8 cellular contexts compared by ENCODE assay signal in the genomic region with DNA sequence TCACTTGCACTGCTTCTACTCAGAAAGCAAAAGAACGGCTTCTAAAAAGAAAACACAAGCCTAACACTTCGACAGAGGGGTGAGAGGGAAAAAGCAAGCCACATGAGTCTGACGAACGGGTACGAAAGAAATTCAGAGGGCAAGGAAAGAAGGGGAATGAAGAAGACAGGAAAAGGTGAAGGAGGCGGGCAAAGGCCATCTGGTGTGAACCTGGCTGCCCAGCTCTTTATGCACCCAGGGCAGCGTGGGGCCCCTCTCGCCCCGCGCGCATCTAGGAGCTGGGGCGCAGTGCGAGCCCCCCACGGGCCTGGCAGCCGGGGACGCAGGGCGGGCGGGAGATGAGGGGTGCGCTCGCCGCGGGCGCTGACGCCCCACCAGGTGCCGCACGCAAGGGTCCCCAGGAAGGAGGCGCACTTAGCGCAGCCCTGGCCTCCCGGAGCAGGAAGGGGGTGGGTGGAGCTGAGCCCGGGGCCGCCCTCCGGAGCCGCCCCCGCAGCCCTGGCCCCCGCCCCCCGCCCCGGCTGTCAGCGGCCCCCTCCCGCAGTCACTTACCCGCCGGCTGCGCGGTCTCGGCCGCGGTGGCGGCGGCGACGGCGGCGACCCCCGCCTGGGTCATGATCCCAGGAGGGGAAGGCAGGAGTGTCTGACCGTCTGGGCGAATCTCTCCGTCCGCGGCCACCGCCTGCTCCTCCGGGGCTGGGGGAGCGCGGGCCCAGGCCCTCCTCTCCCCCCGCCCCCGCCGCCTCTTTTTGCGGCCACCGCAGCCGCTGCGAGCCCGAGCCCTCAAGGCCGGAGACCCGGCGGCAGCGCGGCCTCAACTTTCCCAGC. TPM values are rescaled to one million over a fixed set of nuclear protein-coding genes. Genes with fewer than 3 reads are reported as not detected.
DNase-seq lines count a peak whose midpoint lies in the region; ATAC-seq and TF ChIP-seq lines count a peak whose summit lies in the region.

A gene with protein sequence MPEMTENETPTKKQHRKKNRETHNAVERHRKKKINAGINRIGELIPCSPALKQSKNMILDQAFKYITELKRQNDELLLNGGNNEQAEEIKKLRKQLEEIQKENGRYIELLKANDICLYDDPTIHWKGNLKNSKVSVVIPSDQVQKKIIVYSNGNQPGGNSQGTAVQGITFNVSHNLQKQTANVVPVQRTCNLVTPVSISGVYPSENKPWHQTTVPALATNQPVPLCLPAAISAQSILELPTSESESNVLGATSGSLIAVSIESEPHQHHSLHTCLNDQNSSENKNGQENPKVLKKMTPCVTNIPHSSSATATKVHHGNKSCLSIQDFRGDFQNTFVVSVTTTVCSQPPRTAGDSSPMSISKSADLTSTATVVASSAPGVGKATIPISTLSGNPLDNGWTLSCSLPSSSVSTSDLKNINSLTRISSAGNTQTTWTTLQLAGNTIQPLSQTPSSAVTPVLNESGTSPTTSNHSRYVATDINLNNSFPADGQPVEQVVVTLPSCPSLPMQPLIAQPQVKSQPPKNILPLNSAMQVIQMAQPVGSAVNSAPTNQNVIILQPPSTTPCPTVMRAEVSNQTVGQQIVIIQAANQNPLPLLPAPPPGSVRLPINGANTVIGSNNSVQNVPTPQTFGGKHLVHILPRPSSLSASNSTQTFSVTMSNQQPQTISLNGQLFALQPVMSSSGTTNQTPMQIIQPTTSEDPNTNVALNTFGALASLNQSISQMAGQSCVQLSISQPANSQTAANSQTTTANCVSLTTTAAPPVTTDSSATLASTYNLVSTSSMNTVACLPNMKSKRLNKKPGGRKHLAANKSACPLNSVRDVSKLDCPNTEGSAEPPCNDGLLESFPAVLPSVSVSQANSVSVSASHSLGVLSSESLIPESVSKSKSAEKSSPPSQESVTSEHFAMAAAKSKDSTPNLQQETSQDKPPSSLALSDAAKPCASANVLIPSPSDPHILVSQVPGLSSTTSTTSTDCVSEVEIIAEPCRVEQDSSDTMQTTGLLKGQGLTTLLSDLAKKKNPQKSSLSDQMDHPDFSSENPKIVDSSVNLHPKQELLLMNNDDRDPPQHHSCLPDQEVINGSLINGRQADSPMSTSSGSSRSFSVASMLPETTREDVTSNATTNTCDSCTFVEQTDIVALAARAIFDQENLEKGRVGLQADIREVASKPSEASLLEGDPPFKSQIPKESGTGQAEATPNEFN (N-terminal part only) (minus strand): TSS at position 825 of the 828 bp plus-strand sequence. CDS start 21,764 bp downstream, outside the sequence.

- H3K9me3 Mint-ChIP-seq in T-cell, result no peaks in the 10 kb centered on the region

- CTCF ChIA-PET in GM10248 (lab: Yijun Ruan, JAX) (interaction anchor here (0.7 to 1.5 kb wide), 5 partner anchors 9 to 39 kb away, joined by 3 read pairs; no protein-coding TSS in a partner anchor), T-cell (lab: Charles Lee) (interaction anchor here (0.5 to 1.4 kb wide), 11 partner anchors 41 to 1473 kb away, joined by 3 to 10 read pairs (median 4); a partner anchor contains a TSS)

- H3K27ac Mint-ChIP-seq in T-cell, result peak within 1 kb of the TSS; percentile 97 to 98

- no peaks in the 10 kb centered on the region for H3K36me3 ChIP-seq in adipocyte (ENCODE audit: control insufficient read depth, insufficient read depth, low read length, severe bottlenecking)
- no peaks in the 10 kb centered on the region for H3K36me3 ChIP-seq in right atrium auricular region
- no peaks in the 10 kb centered on the region for H3K36me3 ChIP-seq in rectal smooth muscle tissue (ENCODE audit: control insufficient read depth, insufficient read depth, low read length)
- H3K36me3 ChIP-seq in vagina, result no peaks in the 10 kb centered on the region

- H3K9me3 ChIP-seq in adipocyte (ENCODE audit: control insufficient read depth, low read length) (no peaks in the 10 kb centered on the region), right atrium auricular region (no peaks in the 10 kb centered on the region), vagina (no peaks in the 10 kb centered on the region)

- POLR2A ChIA-PET in GM10248 (lab: Yijun Ruan, JAX) (interaction anchor here (0.6 kb wide), 1 partner anchor 117 kb away, joined by 6 read pairs; no protein-coding TSS in a partner anchor), T-cell (lab: Charles Lee) (interaction anchor here in 1 of 2 donors (0.6 to 1.9 kb wide), 5 partner anchors 10 to 51 kb away, joined by 3 to 15 read pairs (median 3); a partner anchor contains a TSS)

- peak; percentile 76 to 85 (median 80) for ATAC-seq in T-cell (replicated peaks in 1 of 4)

- intact Hi-C loops in vagina (cut with DNase I), result no loop called here

- peak in 1 of 2 donors; percentile 25 for TF ChIP-seq POLR2A in vagina (IDR thresholded peaks at IDR 0.05)

- H3K27me3 ChIP-seq in adipocyte (replicated peaks; ENCODE audit: control insufficient read depth, insufficient read depth, low read length), result no peaks in the 10 kb centered on the region
- no peaks in the 10 kb centered on the region for H3K27me3 ChIP-seq in right atrium auricular region
- H3K27me3 ChIP-seq in rectal smooth muscle tissue (ENCODE audit: control insufficient read depth, insufficient read depth, low read length), result no peaks in the 10 kb centered on the region
- no peaks in the 10 kb centered on the region for H3K27me3 ChIP-seq in vagina

- H3K9ac ChIP-seq in adipocyte (ENCODE audit: low read length), result peak within 1 kb of the TSS; percentile 99
- H3K9ac ChIP-seq in rectal smooth muscle tissue (ENCODE audit: low read length), result peak within 1 kb of the TSS; percentile 90

- TF ChIP-seq CTCF in GM10248 (IDR thresholded peaks at IDR 0.05; ENCODE audit: control extremely low read depth, extremely low read depth, low read depth, missing control alignments) (no peak), LNCaP clone FGC (IDR thresholded peaks at IDR 0.05; ENCODE audit: control insufficient read depth, extremely low read depth, insufficient read depth) (no peak), right atrium auricular region (IDR thresholded peaks at IDR 0.05) (peak in 1 of 2 donors; percentile 23), vagina (IDR thresholded peaks at IDR 0.05) (no peak)

- H3K4me3 ChIP-seq in LNCaP clone FGC (ENCODE audit: low read depth, low read length) (peak within 1 kb of the TSS; percentile 79), adipocyte (ENCODE audit: low read length) (peak within 1 kb of the TSS; percentile 100), right atrium auricular region (peak within 1 kb of the TSS; percentile 100), rectal smooth muscle tissue (ENCODE audit: low read length) (peak within 1 kb of the TSS; percentile 93), vagina (peak within 1 kb of the TSS; percentile 96 to 100)

- H3K4me3 Mint-ChIP-seq in T-cell, result peak within 1 kb of the TSS; percentile 92 to 99 (median 94)

- H3K27ac ChIP-seq in right atrium auricular region (peak within 1 kb of the TSS; percentile 100), rectal smooth muscle tissue (ENCODE audit: low read depth, low read length) (peak within 1 kb of the TSS; percentile 94), vagina (peak within 1 kb of the TSS; percentile 100)

- peak; percentile 94 for DNase-seq in GM10248 (ENCODE audit: extremely low spot score)
- DNase-seq in GOT3 (lab: John Stamatoyannopoulos, UW), result peak; percentile 10
- DNase-seq in LNCaP clone FGC (ENCODE audit: low read depth), result no peak
- DNase-seq in T-cell, result peak; percentile 66 to 89 (median 81)
- peak; percentile 80 for DNase-seq in adipocyte (ENCODE audit: low read depth)
- no peak for DNase-seq in right atrium auricular region (ENCODE audit: low spot score)
- no peak for DNase-seq in vagina (ENCODE audit: extremely low spot score in 2 of 2)

- H3K4me1 Mint-ChIP-seq in T-cell, result peaks cover 30 to 33% (median 30%) of the 10 kb centered on the region in 3 donors

- no peaks in the 10 kb centered on the region for H3K27me3 Mint-ChIP-seq in T-cell

- peaks cover 8% of the 10 kb centered on the region for H3K36me3 Mint-ChIP-seq in T-cell

- H3K4me1 ChIP-seq in adipocyte (ENCODE audit: control insufficient read depth, insufficient read depth, low read length), result peaks cover 29% of the 10 kb centered on the region
- peaks cover 0 to 37% of the 10 kb centered on the region in 2 donors for H3K4me1 ChIP-seq in right atrium auricular region
- peaks cover 4% of the 10 kb centered on the region for H3K4me1 ChIP-seq in rectal smooth muscle tissue (ENCODE audit: control insufficient read depth, insufficient read depth, low read length)
- peaks cover 41% of the 10 kb centered on the region for H3K4me1 ChIP-seq in vagina

RNA-seq across cellular contexts. Expression of the gene that starts here (rescaled TPM):
- total RNA-seq in T-cell (10 to 100 TPM; 16.9 to 31.7 (median 22.1) TPM), right atrium auricular region (10 to 100 TPM; 16.2 to 20.8 TPM), vagina (19.2 TPM)

Comparison
In these comparisons a context has a peak if more than half of its experiments do, and no peak if none do; other contexts are left out.
1. DNase-seq: peak in GM10248 (single experiment), GOT3 (single experiment), T-cell (34 of 34) and adipocyte (single experiment); none in LNCaP clone FGC (single experiment), right atrium auricular region (single experiment) and vagina (0 of 2).
2. Peak in every context shown above with its lines, with median percentiles within 50 percentile points of each other: H3K4me3 ChIP-seq and H3K27ac ChIP-seq.